In the genomic region with DNA sequence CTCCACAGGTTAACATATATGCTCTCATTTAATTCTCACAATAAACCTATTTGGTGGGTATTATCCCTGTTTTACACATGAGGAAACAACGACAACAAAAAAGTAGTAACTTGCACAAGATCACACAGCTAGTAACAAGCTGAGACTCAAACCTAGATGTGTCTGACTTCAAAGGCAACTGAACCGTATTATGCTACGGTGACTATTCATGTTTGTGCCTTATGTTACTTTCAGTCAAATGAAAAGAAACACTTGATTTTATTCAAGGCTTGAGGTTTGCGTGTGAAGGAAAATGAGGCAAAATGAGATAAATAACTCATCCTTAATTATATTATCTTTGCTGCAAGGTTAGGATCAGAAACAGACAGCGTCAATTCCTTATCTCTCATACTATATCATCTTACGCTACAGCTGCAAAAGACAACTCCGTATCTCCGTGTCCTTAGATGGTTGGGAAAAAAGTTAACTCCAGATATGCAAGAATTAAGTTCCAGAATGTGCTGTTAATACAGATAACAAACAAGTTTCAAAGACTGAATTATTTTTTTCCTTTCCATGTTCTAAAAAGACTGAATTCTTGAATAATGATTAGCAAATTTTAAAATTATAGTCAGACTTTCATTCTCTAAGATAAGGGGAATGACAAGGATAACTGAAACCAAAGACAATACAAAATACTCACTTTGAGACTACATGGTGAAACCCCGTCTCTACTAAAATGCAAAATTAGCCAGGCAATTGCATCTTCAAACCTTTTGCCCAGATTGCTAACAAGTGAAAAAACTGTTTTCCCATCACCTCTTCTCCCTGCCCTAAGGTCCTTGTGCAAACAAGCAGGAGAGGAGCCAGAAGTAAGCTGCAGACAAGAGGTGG, we compare ENCODE assay signal across 1 cellular context.
TF ChIP-seq lines count a peak whose summit lies in the region.

No MANE protein-coding gene starts in this region.

TF ChIP-seq in HEK293, 187 proteins besides CTCF, POLR2A, EP300 and RAD21:
- peak; percentile 55 for TF ChIP-seq PRDM6 (tag by site-specific recombination; IDR thresholded peaks at IDR 0.05)
- TF ChIP-seq ZBTB21 (tag by site-specific recombination; IDR thresholded peaks at IDR 0.05) = no peak
